8 cellular contexts compared by ENCODE assay signal in genomic region chr3:17841190-17841828, GRCh38.
DNase-seq lines count a peak whose midpoint lies in the region; ATAC-seq and TF ChIP-seq lines count a peak whose summit lies in the region.

No MANE protein-coding gene starts in this region.

- H3K4me1 Mint-ChIP-seq in activated T-helper 17 cell treated with anti-CD3 and anti-CD28 coated beads, Interleukin-2, amount 50 U/mL, for 72 hours = no peaks in the 10 kb centered on the region

- peak; percentile 93 for TF ChIP-seq CTCF in foreskin keratinocyte (conservative IDR thresholded peaks at IDR 0.05)
- peak; percentile 58 to 69 (median 64) for TF ChIP-seq CTCF in ovary (IDR thresholded peaks at IDR 0.05)
- peak; percentile 86 to 95 (median 92) for TF ChIP-seq CTCF in transverse colon (IDR thresholded peaks at IDR 0.05)

- intact Hi-C loops in ovary (cut with DNase I) = loop anchor here in 3 of 4 donors (5.0 to 10.0 kb wide), 5 partner anchors 407 to 1239 kb away; no protein-coding TSS in a partner anchor
- intact Hi-C loops in transverse colon (cut with DNase I; ENCODE audit: low total_unique reads) = no loop called here

- TF ChIP-seq EP300 in ovary (IDR thresholded peaks at IDR 0.05) (no peak), transverse colon (IDR thresholded peaks at IDR 0.05; ENCODE audit: low read depth) (no peak)

- DNase-seq in D341Med (ENCODE audit: low spot score) = peak; percentile 87
- DNase-seq in HS-5 (ENCODE audit: low read depth) = peak; percentile 20
- DNase-seq in RKO (ENCODE audit: low spot score) = peak; percentile 55
- peak in 1 of 2 donors; percentile 25 for DNase-seq in foreskin keratinocyte
- peak; percentile 44 to 81 (median 72) for DNase-seq in ovary
- DNase-seq in transverse colon = peak; percentile 73

- H3K27me3 ChIP-seq in foreskin keratinocyte (no peaks in the 10 kb centered on the region), ovary (no peaks in the 10 kb centered on the region), transverse colon (no peaks in the 10 kb centered on the region)

- H3K4me1 ChIP-seq in foreskin keratinocyte (no peaks in the 10 kb centered on the region), ovary (ENCODE audit: insufficient read depth) (no peaks in the 10 kb centered on the region), transverse colon (no peaks in the 10 kb centered on the region)

- H3K36me3 Mint-ChIP-seq in activated T-helper 17 cell treated with anti-CD3 and anti-CD28 coated beads, Interleukin-2, amount 50 U/mL, for 72 hours (ENCODE audit: low read depth) = no peaks in the 10 kb centered on the region

- no peaks in the 10 kb centered on the region for H3K9me3 ChIP-seq in ovary
- no peaks in the 10 kb centered on the region for H3K9me3 ChIP-seq in transverse colon

- ATAC-seq in GM21367 (IDR thresholded peaks at IDR 0.05; ENCODE audit: unreplicated experiment) (peak; percentile 92), foreskin keratinocyte (peak; percentile 92)
- ATAC-seq in activated T-helper 17 cell treated with anti-CD3 and anti-CD28 coated beads, Interleukin-2, amount 50 U/mL, for 72 hours (replicated peaks) = peak; percentile 74

- in situ Hi-C loops in transverse colon (cut with MboI; ENCODE audit: low pct_ligation_motif_present in 1 of 4, low pct_unique_long_range_greater_than_20kb in 1 of 4, low sequenced_read_pairs in 3 of 4) = loop anchor here (25.0 kb wide), 4 partner anchors 204 to 1229 kb away; partner anchors contain the start of gene DAZL (in 2 of the 4)

- H3K4me3 Mint-ChIP-seq in activated T-helper 17 cell treated with anti-CD3 and anti-CD28 coated beads, Interleukin-2, amount 50 U/mL, for 72 hours = no peak overlapping the region

- H3K9me3 Mint-ChIP-seq in activated T-helper 17 cell treated with anti-CD3 and anti-CD28 coated beads, Interleukin-2, amount 50 U/mL, for 72 hours = no peaks in the 10 kb centered on the region

- no peak overlapping the region for H3K4me3 ChIP-seq in ovary
- no peak overlapping the region for H3K4me3 ChIP-seq in transverse colon

- TF ChIP-seq POLR2A in ovary (IDR thresholded peaks at IDR 0.05) = no peak
- TF ChIP-seq POLR2A in transverse colon (IDR thresholded peaks at IDR 0.05) = no peak

- no peak overlapping the region for H3K27ac Mint-ChIP-seq in activated T-helper 17 cell treated with anti-CD3 and anti-CD28 coated beads, Interleukin-2, amount 50 U/mL, for 72 hours

- WGBS in ovary, 3 donors = 14 to 19% (median 15%) methylated on average over 9 of the region's 9 CpGs
- WGBS in transverse colon (ENCODE audit: low coverage in 1 of 2), 2 donors = 0 to 17% methylated on average over 4 to 9 of the region's 9 CpGs

- H3K27ac ChIP-seq in foreskin keratinocyte (no peak overlapping the region), ovary (no peak overlapping the region), transverse colon (no peak overlapping the region)

- H3K36me3 ChIP-seq in ovary = no peaks in the 10 kb centered on the region
- H3K36me3 ChIP-seq in transverse colon = no peaks in the 10 kb centered on the region

- H3K27me3 Mint-ChIP-seq in activated T-helper 17 cell treated with anti-CD3 and anti-CD28 coated beads, Interleukin-2, amount 50 U/mL, for 72 hours = peaks cover 6% of the 10 kb centered on the region
